In the genomic region with DNA sequence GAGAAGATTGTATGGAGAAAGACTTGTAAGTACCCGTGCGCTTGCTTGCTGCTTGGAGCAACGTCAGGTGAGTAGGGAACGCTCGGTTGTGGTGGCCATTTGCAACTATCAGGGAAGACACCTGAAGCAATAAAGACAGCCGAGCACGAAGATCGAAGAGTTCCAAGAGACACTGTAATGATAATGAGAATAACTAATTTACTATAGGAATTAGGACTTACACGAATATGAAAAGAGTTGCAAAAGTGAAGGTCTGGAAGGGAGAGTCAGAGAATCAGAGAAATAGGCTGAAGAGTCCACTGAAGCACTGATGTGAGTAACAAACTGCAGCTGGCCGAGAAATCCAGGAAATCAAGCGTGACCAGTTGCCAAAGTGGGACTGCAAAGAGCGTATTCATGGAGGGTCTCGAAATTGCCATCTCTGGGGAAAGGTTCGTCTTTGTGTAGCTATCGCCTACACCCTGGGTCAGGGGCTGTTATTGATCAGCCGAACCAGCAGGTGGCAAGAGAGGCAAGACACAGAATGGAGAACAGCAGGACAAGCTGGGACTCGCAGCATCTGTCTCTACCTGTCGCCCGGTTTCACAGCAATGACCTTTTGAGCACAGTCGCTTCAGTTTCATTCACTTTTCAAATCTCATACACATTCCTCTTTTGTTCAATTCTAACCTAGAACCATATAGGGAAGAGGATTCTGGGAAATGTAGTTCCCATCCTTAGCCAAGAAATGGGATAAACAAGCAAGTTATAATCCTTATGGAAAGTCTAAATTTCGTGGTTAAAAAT, we compare ENCODE assay signal across 1 cellular context.
TF ChIP-seq lines count a peak whose summit lies in the region.

No MANE protein-coding gene starts in this region.

TF ChIP-seq in Ishikawa, 13 proteins besides CTCF, POLR2A, EP300 and RAD21 (continued from another document):
- TF ChIP-seq, protein P1, sequence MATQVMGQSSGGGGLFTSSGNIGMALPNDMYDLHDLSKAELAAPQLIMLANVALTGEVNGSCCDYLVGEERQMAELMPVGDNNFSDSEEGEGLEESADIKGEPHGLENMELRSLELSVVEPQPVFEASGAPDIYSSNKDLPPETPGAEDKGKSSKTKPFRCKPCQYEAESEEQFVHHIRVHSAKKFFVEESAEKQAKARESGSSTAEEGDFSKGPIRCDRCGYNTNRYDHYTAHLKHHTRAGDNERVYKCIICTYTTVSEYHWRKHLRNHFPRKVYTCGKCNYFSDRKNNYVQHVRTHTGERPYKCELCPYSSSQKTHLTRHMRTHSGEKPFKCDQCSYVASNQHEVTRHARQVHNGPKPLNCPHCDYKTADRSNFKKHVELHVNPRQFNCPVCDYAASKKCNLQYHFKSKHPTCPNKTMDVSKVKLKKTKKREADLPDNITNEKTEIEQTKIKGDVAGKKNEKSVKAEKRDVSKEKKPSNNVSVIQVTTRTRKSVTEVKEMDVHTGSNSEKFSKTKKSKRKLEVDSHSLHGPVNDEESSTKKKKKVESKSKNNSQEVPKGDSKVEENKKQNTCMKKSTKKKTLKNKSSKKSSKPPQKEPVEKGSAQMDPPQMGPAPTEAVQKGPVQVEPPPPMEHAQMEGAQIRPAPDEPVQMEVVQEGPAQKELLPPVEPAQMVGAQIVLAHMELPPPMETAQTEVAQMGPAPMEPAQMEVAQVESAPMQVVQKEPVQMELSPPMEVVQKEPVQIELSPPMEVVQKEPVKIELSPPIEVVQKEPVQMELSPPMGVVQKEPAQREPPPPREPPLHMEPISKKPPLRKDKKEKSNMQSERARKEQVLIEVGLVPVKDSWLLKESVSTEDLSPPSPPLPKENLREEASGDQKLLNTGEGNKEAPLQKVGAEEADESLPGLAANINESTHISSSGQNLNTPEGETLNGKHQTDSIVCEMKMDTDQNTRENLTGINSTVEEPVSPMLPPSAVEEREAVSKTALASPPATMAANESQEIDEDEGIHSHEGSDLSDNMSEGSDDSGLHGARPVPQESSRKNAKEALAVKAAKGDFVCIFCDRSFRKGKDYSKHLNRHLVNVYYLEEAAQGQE (IDR thresholded peaks at IDR 0.05; ENCODE audit: low read depth) = no peak
- TF ChIP-seq NFIC (IDR thresholded peaks at IDR 0.05) (no peak), CEBPB (IDR thresholded peaks at IDR 0.05) (no peak)
